In genomic region chr12:45728625-45729232, GRCh38 we compare ENCODE assay signal across 1 cellular context.
A peak's percentile ranks its signal among the peaks of the same experiment; 100 is the strongest.
TF ChIP-seq lines count a peak whose summit lies in the region.

No MANE protein-coding gene starts in this region.

TF ChIP-seq in HepG2, 621 proteins besides CTCF, POLR2A, EP300 and RAD21 (continued from another document and continues in another):
- TF ChIP-seq HMGXB3 (CRISPR knock-in tag; IDR thresholded peaks at IDR 0.05; ENCODE audit: borderline replicate concordance) = 0 out of 2 replicates have a peak, but pooled peaks have one; percentile 77
- peak; percentile 87; the same call in 1 of the 2 replicates for TF ChIP-seq ZNF280B (CRISPR knock-in tag; IDR thresholded peaks at IDR 0.05; ENCODE audit: borderline replicate concordance)
- peak; percentile 89 for TF ChIP-seq ZNF501 (CRISPR knock-in tag; IDR thresholded peaks at IDR 0.05)
- peak; percentile 82; the same call in 1 of the 2 replicates for TF ChIP-seq MXD4 (CRISPR knock-in tag; IDR thresholded peaks at IDR 0.05)
- TF ChIP-seq ZNF121 (CRISPR knock-in tag; IDR thresholded peaks at IDR 0.05) = peak; percentile 74
- peak; percentile 61; the same call in 1 of the 2 replicates for TF ChIP-seq PBX3 (CRISPR knock-in tag; IDR thresholded peaks at IDR 0.05; ENCODE audit: borderline replicate concordance)
- TF ChIP-seq NKX3-1 (CRISPR knock-in tag; IDR thresholded peaks at IDR 0.05) = peak; percentile 69; the same call in 1 of the 2 replicates
- peak; percentile 66; the same call in 1 of the 2 replicates for TF ChIP-seq KDM5B (CRISPR knock-in tag; IDR thresholded peaks at IDR 0.05; ENCODE audit: borderline replicate concordance)
- TF ChIP-seq PTBP1 (IDR thresholded peaks at IDR 0.05; ENCODE audit: low read depth, low read length, poor library complexity, severe bottlenecking) = peak; percentile 83
- no peak for TF ChIP-seq GPBP1L1 (CRISPR knock-in tag; IDR thresholded peaks at IDR 0.05)
- TF ChIP-seq ZNF75D (CRISPR knock-in tag; IDR thresholded peaks at IDR 0.05; ENCODE audit: borderline replicate concordance) = no peak
- TF ChIP-seq DZIP1 (CRISPR knock-in tag; IDR thresholded peaks at IDR 0.05) = peak; percentile 76; the same call in 1 of the 2 replicates
- no peak for TF ChIP-seq ZNF432 (CRISPR knock-in tag; IDR thresholded peaks at IDR 0.05; ENCODE audit: borderline replicate concordance)
- peak; percentile 78 for TF ChIP-seq ZBTB43 (CRISPR knock-in tag; conservative IDR thresholded peaks at IDR 0.05)
- no peak for TF ChIP-seq PPARG (CRISPR knock-in tag; conservative IDR thresholded peaks at IDR 0.05)
- TF ChIP-seq DRAP1 (CRISPR knock-in tag; IDR thresholded peaks at IDR 0.05) = peak; percentile 78
- TF ChIP-seq POGZ (CRISPR knock-in tag; IDR thresholded peaks at IDR 0.05) = peak; percentile 98
- TF ChIP-seq ARID3A (IDR thresholded peaks at IDR 0.05; ENCODE audit: low read depth, low read length) = 0 out of 2 replicates have a peak, but pooled peaks have one; percentile 46
- no peak for TF ChIP-seq SMARCC2 (IDR thresholded peaks at IDR 0.05)
- TF ChIP-seq ZNF639 (CRISPR knock-in tag; conservative IDR thresholded peaks at IDR 0.05) = peak; percentile 95
- no peak for TF ChIP-seq PLSCR1 (CRISPR knock-in tag; IDR thresholded peaks at IDR 0.05; ENCODE audit: borderline replicate concordance)
- TF ChIP-seq ZNF646 (CRISPR knock-in tag; IDR thresholded peaks at IDR 0.05) = peak; percentile 59; the same call in 1 of the 2 replicates
- TF ChIP-seq FOSL2 (CRISPR knock-in tag; IDR thresholded peaks at IDR 0.05) = peak; percentile 68
- peak; percentile 67; the same call in 1 of the 2 replicates for TF ChIP-seq ZNF446 (CRISPR knock-in tag; IDR thresholded peaks at IDR 0.05)
- no peak for TF ChIP-seq NFIC (IDR thresholded peaks at IDR 0.05; ENCODE audit: low read length)
- peak; percentile 82; the same call in 1 of the 2 replicates for TF ChIP-seq KLF15 (CRISPR knock-in tag; IDR thresholded peaks at IDR 0.05; ENCODE audit: borderline replicate concordance)
- no peak for TF ChIP-seq ZNF776 (CRISPR knock-in tag; IDR thresholded peaks at IDR 0.05)
- TF ChIP-seq TOPORS (CRISPR knock-in tag; IDR thresholded peaks at IDR 0.05) = no peak
- TF ChIP-seq ZNF124 (CRISPR knock-in tag; IDR thresholded peaks at IDR 0.05) = peak; percentile 88
- no peak for TF ChIP-seq ZC3H4 (CRISPR knock-in tag; IDR thresholded peaks at IDR 0.05; ENCODE audit: borderline replicate concordance)
